Comparison of ENCODE assay signal across 8 cellular contexts in genomic region chr3:123702057-123702456, GRCh38.
DNase-seq lines count a peak whose midpoint lies in the region; ATAC-seq, FAIRE-seq and TF ChIP-seq lines count a peak whose summit lies in the region.
"Not testable (repeated sequence)": the region's sequence is repeated elsewhere in the genome, so short reads cannot be mapped to it uniquely, and the experiment has no call there.

No MANE protein-coding gene starts in this region.

- not testable (repeated sequence) for BruUV-seq in GM12878 (replicated peaks; lab: Mats Ljungman, UMichigan)

- H4K20me1 ChIP-seq in GM12878 (ENCODE audit: control insufficient read depth, insufficient read depth), result not testable (repeated sequence)

- not testable (repeated sequence) for H3K27me3 ChIP-seq in GM12878 (replicated peaks in 1 of 2; ENCODE audit: control insufficient read depth in 2 of 2, insufficient read depth in 2 of 2, low read length in 1 of 2); muscle layer of colon (ENCODE audit: control insufficient read depth in 1 of 2, insufficient read depth in 2 of 2, low read length in 2 of 2)

- SMC1A ChIA-PET in GM12878 (lab: Charles Lee; ENCODE audit: uncharacterized antibody, unreplicated experiment), result interaction anchor here (1.6 to 1.7 kb wide), 2 partner anchors 21 to 60 kb away, joined by 4 read pairs; no protein-coding TSS in a partner anchor

- not testable (repeated sequence) for TF ChIP-seq EP300 in GM12878 (IDR thresholded peaks at IDR 0.05; ENCODE audit: borderline replicate concordance in 1 of 2, control insufficient read depth in 1 of 2, low read depth in 2 of 2, low read length in 2 of 2)

- ATAC-seq in HG03460 (IDR thresholded peaks at IDR 0.05; ENCODE audit: unreplicated experiment) (peak; percentile 54), GM12878 (peak; percentile 92)
- ATAC-seq in stimulated activated naive CD8-positive, alpha-beta T cell treated with anti-CD3 and anti-CD28 coated beads, Interleukin-15, amount 100 ng/mL, for 72 hours, result peak; percentile 72

- intact Hi-C loops in GM12878 (cut with micrococcal nuclease; ENCODE audit: unreplicated experiment), result loop anchor here (1.0 kb wide), 1 partner anchor 50 kb away; no protein-coding TSS in a partner anchor

- not testable (repeated sequence) for H3K9me3 Mint-ChIP-seq in glutamatergic neuron (ENCODE audit: unreplicated experiment); stimulated activated naive CD8-positive, alpha-beta T cell treated with anti-CD3 and anti-CD28 coated beads, Interleukin-15, amount 100 ng/mL, for 72 hours

- not testable (repeated sequence) for TF ChIP-seq POLR2A in GM12878 (IDR thresholded peaks at IDR 0.05; ENCODE audit: low read depth, low read length)

- not testable (repeated sequence) for H3K79me2 ChIP-seq in GM12878 (ENCODE audit: control insufficient read depth, insufficient read depth, low read length)

- H3K4me1 ChIP-seq in GM12878 (ENCODE audit: control insufficient read depth, insufficient read depth, low read length), result not testable (repeated sequence)
- H3K4me1 ChIP-seq in muscle layer of colon (ENCODE audit: insufficient read depth, low read length), result peaks cover 37% of the 10 kb centered on the region

- not testable (repeated sequence) for H3K9me3 ChIP-seq in GM12878 (replicated peaks; ENCODE audit: control insufficient read depth, insufficient read depth, low read length); muscle layer of colon (ENCODE audit: low read length)

- H3K36me3 ChIP-seq in GM12878 (ENCODE audit: control insufficient read depth in 2 of 2, insufficient read depth in 2 of 2, low read length in 1 of 2); muscle layer of colon (ENCODE audit: insufficient read depth, low read length): not testable (repeated sequence)

- not testable (repeated sequence) for H3K27me3 Mint-ChIP-seq in glutamatergic neuron (ENCODE audit: unreplicated experiment); stimulated activated naive CD8-positive, alpha-beta T cell treated with anti-CD3 and anti-CD28 coated beads, Interleukin-15, amount 100 ng/mL, for 72 hours

- H3K27ac Mint-ChIP-seq in glutamatergic neuron (ENCODE audit: unreplicated experiment); stimulated activated naive CD8-positive, alpha-beta T cell treated with anti-CD3 and anti-CD28 coated beads, Interleukin-15, amount 100 ng/mL, for 72 hours: not testable (repeated sequence)

- not testable (repeated sequence) for H3K27ac ChIP-seq in GM12878 (ENCODE audit: control insufficient read depth, insufficient read depth)
- H3K27ac ChIP-seq in muscle layer of colon (ENCODE audit: low read depth, low read length), result peak overlapping the region; percentile 90

- not testable (repeated sequence) for H3K4me2 ChIP-seq in GM12878 (ENCODE audit: control insufficient read depth, insufficient read depth)

- H3K4me1 Mint-ChIP-seq in glutamatergic neuron (ENCODE audit: low read depth, unreplicated experiment), result peaks cover 20% of the 10 kb centered on the region
- H3K4me1 Mint-ChIP-seq in stimulated activated naive CD8-positive, alpha-beta T cell treated with anti-CD3 and anti-CD28 coated beads, Interleukin-15, amount 100 ng/mL, for 72 hours, result not testable (repeated sequence)

- POLR2A ChIA-PET in GM12878 (lab: Charles Lee), result interaction anchor here (0.5 kb wide), 1 partner anchor 193 kb away, joined by 4 read pairs; no protein-coding TSS in a partner anchor

- not testable (repeated sequence) for H3K36me3 Mint-ChIP-seq in glutamatergic neuron (ENCODE audit: unreplicated experiment)

- H2AFZ ChIP-seq in GM12878 (ENCODE audit: control insufficient read depth, low read depth, low read length), result not testable (repeated sequence)

- RAD21 ChIA-PET in GM12878 (lab: Charles Lee; ENCODE audit: unreplicated experiment), result interaction anchor here (1.0 kb wide), 1 partner anchor 50 kb away, joined by 5 read pairs; no protein-coding TSS in a partner anchor

- not testable (repeated sequence) for H3K4me3 ChIP-seq in GM12878
- peak overlapping the region in 1 of 2 donors; percentile 66 for H3K4me3 ChIP-seq in muscle layer of colon (ENCODE audit: low read depth in 1 of 2, low read length in 2 of 2)

- peak; percentile 33 to 39 (median 33); a peak in 4 of 6 replicates for TF ChIP-seq CTCF in GM12878 (IDR thresholded peaks at IDR 0.05 in 2 of 3, conservative IDR thresholded peaks at IDR 0.05 in 1 of 3; ENCODE audit: control insufficient read depth in 2 of 3, extremely low read depth in 1 of 3, insufficient read depth in 1 of 3, low read depth in 3 of 3, low read length in 3 of 3)
- TF ChIP-seq CTCF in glutamatergic neuron (IDR thresholded peaks at IDR 0.05; ENCODE audit: partially characterized antibody, unreplicated experiment), result peak; percentile 33

- H3K4me3 Mint-ChIP-seq in glutamatergic neuron (ENCODE audit: unreplicated experiment); stimulated activated naive CD8-positive, alpha-beta T cell treated with anti-CD3 and anti-CD28 coated beads, Interleukin-15, amount 100 ng/mL, for 72 hours: not testable (repeated sequence)

- TF ChIP-seq RAD21 in GM12878 (IDR thresholded peaks at IDR 0.05; ENCODE audit: insufficient read depth, low read depth, low read length), result not testable (repeated sequence)

- CTCF ChIA-PET in GM12878 (lab: Yijun Ruan, JAX), result interaction anchor here (0.5 to 2.5 kb wide), 8 partner anchors 21 to 1299 kb away, joined by 3 to 14 read pairs (median 4); no protein-coding TSS in a partner anchor

- not testable (repeated sequence) for H3K9ac ChIP-seq in GM12878 (ENCODE audit: control insufficient read depth, insufficient read depth, low read length)
- peak overlapping the region; percentile 72 for H3K9ac ChIP-seq in muscle layer of colon (ENCODE audit: low read length)

- FAIRE-seq in GM12878 (lab: Jason Lieb, UNC), result peak; percentile 78

- 25% methylated on average over 2 of the region's 2 CpGs for WGBS in GM12878 (ENCODE audit: insufficient coverage, insufficient replicate concordance, low lambda C conversion rate, missing lambda C conversion rate)

- in situ Hi-C loops in GM12878 (cut with MboI), result not testable (repeated sequence)

- DNase-seq in DMS114 treated with DMSO at 0.1 percent for 48 hours (lab: John Stamatoyannopoulos, UW; ENCODE audit: unreplicated experiment) (peak; percentile 28), NCI-H2171 treated with DMSO at 0.1 percent for 48 hours (lab: John Stamatoyannopoulos, UW) (peak; percentile 25), SKM-1 treated with dmso at 0.1 percent for 144 hours (lab: John Stamatoyannopoulos, UW; ENCODE audit: unreplicated experiment) (peak; percentile 50), glutamatergic neuron (peak; percentile 70)
- DNase-seq in GM12878 (ENCODE audit: low read depth, low spot score), result not testable (repeated sequence)
- peak; percentile 5 to 26 for DNase-seq in stimulated activated naive CD8-positive, alpha-beta T cell treated with anti-CD3 and anti-CD28 coated beads, Interleukin-15, amount 100 ng/mL, for 72 hours

TF ChIP-seq in GM12878, 131 proteins besides CTCF, POLR2A, EP300 and RAD21:
- peak; percentile 38; the same call in 1 of the 2 replicates for TF ChIP-seq SMC3 (IDR thresholded peaks at IDR 0.05; ENCODE audit: borderline replicate concordance, low read length)
